Comparison of ENCODE assay signal across 28 cellular contexts in the genomic region with DNA sequence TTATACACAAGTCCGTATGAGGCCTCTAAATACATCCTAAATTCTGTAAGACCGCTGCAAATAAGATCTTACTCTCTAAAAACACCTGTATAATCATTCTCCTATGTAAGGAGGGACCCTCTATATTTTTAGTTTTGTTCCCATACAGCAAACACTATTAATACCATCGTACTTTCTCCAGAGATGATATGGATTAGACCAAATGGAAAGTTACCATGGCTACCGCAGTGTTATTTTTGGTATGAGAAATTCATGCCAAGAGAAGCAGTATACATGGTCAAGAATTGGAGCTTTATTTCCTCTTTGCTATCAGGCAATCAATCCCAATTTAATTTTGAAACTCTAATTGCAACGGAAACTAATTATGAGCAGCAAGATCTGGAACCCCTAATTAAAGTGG.
DNase-seq lines count a peak whose midpoint lies in the region; ATAC-seq, FAIRE-seq and TF ChIP-seq lines count a peak whose summit lies in the region.
"Had no signal": no experiment of that assay in that cellular context is flagged by ENCODE, and none has a peak within 500 bp of the region (broad histone marks: within the 10 kb centered on the region; RNA-seq: fewer than 3 reads in every experiment).

No MANE protein-coding gene starts in this region.

- H3K4me3 ChIP-seq in SK-N-SH (ENCODE audit: low read depth in 2 of 2, low read length in 1 of 2) (no peak overlapping the region), astrocyte (ENCODE audit: insufficient read depth, low read depth, low read length) (no peak overlapping the region), adrenal gland (no peak overlapping the region)
- H3K4me3 ChIP-seq: SK-N-MC had no signal

- TF ChIP-seq EP300 in SK-N-SH (IDR thresholded peaks at IDR 0.05; ENCODE audit: borderline replicate concordance in 1 of 2, low read depth in 1 of 2, low read length in 1 of 2), result no peak

- intact Hi-C loops in adrenal gland (cut with DNase I), result no loop called here
- intact Hi-C loops in posterior vena cava (cut with DNase I), result no loop called here

- peaks cover 78% of the 10 kb centered on the region for H3K4me1 Mint-ChIP-seq in astrocyte (ENCODE audit: low read depth, unreplicated experiment)
- H3K4me1 Mint-ChIP-seq in glutamatergic neuron (ENCODE audit: low read depth, unreplicated experiment), result peaks cover 89% of the 10 kb centered on the region
- H3K4me1 Mint-ChIP-seq in stimulated activated naive B cell treated with anti-CD40 and anti-IgM and Interleukin-4, amounts not matched to agents 10 μg/mL and 1 μg/mL and 100 μg/mL, for 72 hours, result peaks cover 79 to 100% of the 10 kb centered on the region in 2 donors

- H3F3A ChIP-seq in SK-N-SH (replicated peaks; ENCODE audit: insufficient read depth), result peaks cover 76% of the 10 kb centered on the region

- H3K79me2 ChIP-seq in SK-N-SH (ENCODE audit: insufficient read depth) (peaks cover 98% of the 10 kb centered on the region), astrocyte (ENCODE audit: insufficient read depth, low read length) (peaks cover 89% of the 10 kb centered on the region)

- DNase-seq in SK-N-SH (no peak), astrocyte (ENCODE audit: low read depth) (no peak), glutamatergic neuron (no peak), COLO668 (lab: John Stamatoyannopoulos, UW; ENCODE audit: unreplicated experiment) (no peak), adrenal gland (no peak), posterior vena cava (ENCODE audit: low spot score) (no peak)
- DNase-seq in stimulated activated naive B cell treated with anti-CD40 and anti-IgM and Interleukin-4, amounts not matched to agents 10 μg/mL and 1 μg/mL and 100 μg/mL, for 72 hours, result no peak
- DNase-seq: activated CD4-positive, alpha-beta T cell treated with anti-CD3 and anti-CD28 coated beads, Interleukin-2, amount 50 U/mL, for 1 hour; activated CD8-positive, alpha-beta memory T cell treated with anti-CD3 and anti-CD28 coated beads, Interleukin-2, amount 10 ng/mL, durations not matched to agents 7 days and 5 days; activated naive CD4-positive, alpha-beta T cell treated with anti-CD3 and anti-CD28 coated beads, Interleukin-2, amount 10 ng/mL, durations not matched to agents 7 days and 5 days; CD8-positive, alpha-beta T cell; esophagus squamous epithelium; kidney glomerular epithelial cell; mesendoderm; NCI-H1092; NCI-H187 treated with DMSO at 0.1 percent for 48 hours; NCI-H526 treated with DMSO at 0.1 percent for 48 hours; retina; stimulated activated CD4-positive, alpha-beta T cell treated with anti-CD3 and anti-CD28 coated beads, Interleukin-4, amount 100 ng/mL, for 1 hour; stimulated activated naive CD8-positive, alpha-beta T cell treated with anti-CD3 and anti-CD28 coated beads, Interleukin-15, Interleukin-2, amounts not matched to agents 100 U/mL and 50 U/mL, for 24 hours; trophoblast cell; WERI-Rb-1 had no signal

- TF ChIP-seq CTCF in SK-N-SH (IDR thresholded peaks at IDR 0.05) (no peak), astrocyte (IDR thresholded peaks at IDR 0.05; ENCODE audit: insufficient read depth, low read depth, low read length) (no peak), glutamatergic neuron (IDR thresholded peaks at IDR 0.05; ENCODE audit: partially characterized antibody, unreplicated experiment) (no peak), adrenal gland (IDR thresholded peaks at IDR 0.05) (no peak)

- CTCF ChIA-PET in SK-N-SH (lab: Yijun Ruan, JAX), result interaction anchor here (1.2 to 6.7 kb wide), 4 partner anchors 13 to 233 kb away, joined by 3 to 36 read pairs (median 4); no protein-coding TSS in a partner anchor

- 85% methylated on average over 5 of the region's 5 CpGs for WGBS in SK-N-SH (ENCODE audit: low lambda C conversion rate)
- WGBS in adrenal gland, 4 donors, result 90 to 93% (median 91%) methylated on average over 5 of the region's 5 CpGs

- H3K9ac ChIP-seq in SK-N-SH (no peak overlapping the region), astrocyte (ENCODE audit: low read length) (no peak overlapping the region)

- H3K4me3 Mint-ChIP-seq in astrocyte (ENCODE audit: unreplicated experiment) (no peak overlapping the region), glutamatergic neuron (ENCODE audit: unreplicated experiment) (peak overlapping the region; percentile 57)
- H3K4me3 Mint-ChIP-seq in stimulated activated naive B cell treated with anti-CD40 and anti-IgM and Interleukin-4, amounts not matched to agents 10 μg/mL and 1 μg/mL and 100 μg/mL, for 72 hours, result no peak overlapping the region
- H3K4me3 Mint-ChIP-seq: activated CD8-positive, alpha-beta memory T cell treated with anti-CD3 and anti-CD28 coated beads, Interleukin-2, amount 10 ng/mL, durations not matched to agents 7 days and 5 days; activated naive CD4-positive, alpha-beta T cell treated with anti-CD3 and anti-CD28 coated beads, Interleukin-2, amount 10 ng/mL, durations not matched to agents 7 days and 5 days; activated T-helper 1 cell treated with anti-CD3 and anti-CD28 coated beads, Interleukin-12 subunit alpha, Interleukin-12 subunit beta, Interleukin-2, Interleukin-4 antibody, amounts not matched to agents 30 ng/mL and 10 ng/mL and 1 ng/mL, durations not matched to agents 14 hours and 24 hours and 36 hours; CD8-positive, alpha-beta T cell; T-helper 2 cell treated with Interferon-gamma antibody and Interleukin-4, amounts not matched to agents 5 μg/mL and 100 μg/mL, for 36 hours had no signal

- POLR2A ChIA-PET in SK-N-SH (lab: Yijun Ruan, JAX), result no interaction called here

- H3K9me2 ChIP-seq in SK-N-SH, result no peaks in the 10 kb centered on the region

- ATAC-seq in SK-N-SH treated with all-trans-retinoic acid at 6 μM for 48 hours, result no peak
- ATAC-seq in stimulated activated naive B cell treated with anti-CD40 and anti-IgM and Interleukin-4, amounts not matched to agents 10 μg/mL and 1 μg/mL and 100 μg/mL, for 72 hours (replicated peaks), result no peak
- ATAC-seq: activated CD8-positive, alpha-beta memory T cell treated with anti-CD3 and anti-CD28 coated beads, Interleukin-2, amount 10 ng/mL, durations not matched to agents 7 days and 5 days; CD8-positive, alpha-beta T cell; stimulated activated naive CD8-positive, alpha-beta T cell treated with anti-CD3 and anti-CD28 coated beads, Interleukin-15, Interleukin-2, amounts not matched to agents 100 U/mL and 50 U/mL, for 24 hours had no signal

- TF ChIP-seq POLR2A in adrenal gland (IDR thresholded peaks at IDR 0.05), result no peak

- H3K9me3 Mint-ChIP-seq in astrocyte (ENCODE audit: unreplicated experiment), result no peaks in the 10 kb centered on the region
- H3K9me3 Mint-ChIP-seq in glutamatergic neuron (ENCODE audit: unreplicated experiment), result peaks cover 18% of the 10 kb centered on the region
- peaks cover 0 to 5% of the 10 kb centered on the region in 2 donors for H3K9me3 Mint-ChIP-seq in stimulated activated naive B cell treated with anti-CD40 and anti-IgM and Interleukin-4, amounts not matched to agents 10 μg/mL and 1 μg/mL and 100 μg/mL, for 72 hours
- H3K9me3 Mint-ChIP-seq: activated naive CD4-positive, alpha-beta T cell treated with anti-CD3 and anti-CD28 coated beads, Interleukin-2, amount 10 ng/mL, durations not matched to agents 7 days and 5 days; activated T-helper 1 cell treated with anti-CD3 and anti-CD28 coated beads, Interleukin-12 subunit alpha, Interleukin-12 subunit beta, Interleukin-2, Interleukin-4 antibody, amounts not matched to agents 30 ng/mL and 10 ng/mL and 1 ng/mL, durations not matched to agents 14 hours and 24 hours and 36 hours; CD8-positive, alpha-beta T cell; T-helper 2 cell treated with Interferon-gamma antibody and Interleukin-4, amounts not matched to agents 5 μg/mL and 100 μg/mL, for 36 hours had no signal

- no peak for TF ChIP-seq RAD21 in SK-N-SH (IDR thresholded peaks at IDR 0.05; ENCODE audit: low read length)

- H3K4me2 ChIP-seq in SK-N-SH (peak overlapping the region; percentile 60; the same call in 1 of the 2 replicates), astrocyte (ENCODE audit: low read length) (no peak overlapping the region)

- no peaks in the 10 kb centered on the region for H3K27me3 Mint-ChIP-seq in astrocyte (ENCODE audit: low read depth, unreplicated experiment)
- H3K27me3 Mint-ChIP-seq in glutamatergic neuron (ENCODE audit: unreplicated experiment), result peaks cover 17% of the 10 kb centered on the region
- H3K27me3 Mint-ChIP-seq in stimulated activated naive B cell treated with anti-CD40 and anti-IgM and Interleukin-4, amounts not matched to agents 10 μg/mL and 1 μg/mL and 100 μg/mL, for 72 hours, result no peaks in the 10 kb centered on the region

- H3K27ac Mint-ChIP-seq in astrocyte (ENCODE audit: unreplicated experiment) (peak overlapping the region; percentile 41), glutamatergic neuron (ENCODE audit: unreplicated experiment) (peak overlapping the region; percentile 55)
- peak overlapping the region; percentile 81 for H3K27ac Mint-ChIP-seq in stimulated activated naive B cell treated with anti-CD40 and anti-IgM and Interleukin-4, amounts not matched to agents 10 μg/mL and 1 μg/mL and 100 μg/mL, for 72 hours
- H3K27ac Mint-ChIP-seq: activated CD8-positive, alpha-beta memory T cell treated with anti-CD3 and anti-CD28 coated beads, Interleukin-2, amount 10 ng/mL, durations not matched to agents 7 days and 5 days; activated naive CD4-positive, alpha-beta T cell treated with anti-CD3 and anti-CD28 coated beads, Interleukin-2, amount 10 ng/mL, durations not matched to agents 7 days and 5 days; activated T-helper 1 cell treated with anti-CD3 and anti-CD28 coated beads, Interleukin-12 subunit alpha, Interleukin-12 subunit beta, Interleukin-2, Interleukin-4 antibody, amounts not matched to agents 30 ng/mL and 10 ng/mL and 1 ng/mL, durations not matched to agents 14 hours and 24 hours and 36 hours; CD8-positive, alpha-beta T cell; T-helper 2 cell treated with Interferon-gamma antibody and Interleukin-4, amounts not matched to agents 5 μg/mL and 100 μg/mL, for 36 hours had no signal

- no peak for FAIRE-seq in astrocyte (lab: Jason Lieb, UNC)
- FAIRE-seq: G401.6 had no signal

- no peaks in the 10 kb centered on the region for H3K36me3 ChIP-seq in SK-N-SH (replicated peaks in 1 of 2; ENCODE audit: control insufficient read depth in 1 of 2, insufficient read depth in 2 of 2, low read length in 1 of 2)
- H3K36me3 ChIP-seq in astrocyte (ENCODE audit: insufficient read depth, low read length), result no peaks in the 10 kb centered on the region
- no peaks in the 10 kb centered on the region for H3K36me3 ChIP-seq in adrenal gland (replicated peaks in 1 of 2)
- H3K36me3 ChIP-seq: esophagus squamous epithelium, WERI-Rb-1 had no signal

- H3K4me1 ChIP-seq in SK-N-SH (ENCODE audit: control insufficient read depth in 1 of 2, insufficient read depth in 2 of 2, low read depth in 1 of 2, low read length in 1 of 2) (peaks cover 82% of the 10 kb centered on the region in 2 experiments), astrocyte (ENCODE audit: insufficient read depth, low read length) (peaks cover 65% of the 10 kb centered on the region), adrenal gland (replicated peaks in 1 of 2) (peaks cover 2 to 49% of the 10 kb centered on the region in 2 donors)

- H4K20me1 ChIP-seq in SK-N-SH (ENCODE audit: insufficient read depth) (peaks cover 22% of the 10 kb centered on the region), astrocyte (ENCODE audit: insufficient read depth, low read length) (peaks cover 69% of the 10 kb centered on the region)

- no peaks in the 10 kb centered on the region for H3K9me3 ChIP-seq in SK-N-SH
- H3K9me3 ChIP-seq in astrocyte (ENCODE audit: insufficient read depth, low read depth, low read length), result no peaks in the 10 kb centered on the region
- no peaks in the 10 kb centered on the region for H3K9me3 ChIP-seq in adrenal gland (replicated peaks in 1 of 3)
- H3K9me3 ChIP-seq: esophagus squamous epithelium had no signal

- H3K36me3 Mint-ChIP-seq in astrocyte (ENCODE audit: low read depth, unreplicated experiment), result peaks cover 13% of the 10 kb centered on the region
- peaks cover under 1% of the 10 kb centered on the region for H3K36me3 Mint-ChIP-seq in glutamatergic neuron (ENCODE audit: unreplicated experiment)
- H3K36me3 Mint-ChIP-seq in stimulated activated naive B cell treated with anti-CD40 and anti-IgM and Interleukin-4, amounts not matched to agents 10 μg/mL and 1 μg/mL and 100 μg/mL, for 72 hours, result peaks cover 70 to 90% of the 10 kb centered on the region in 2 donors
- H3K36me3 Mint-ChIP-seq: activated CD8-positive, alpha-beta memory T cell treated with anti-CD3 and anti-CD28 coated beads, Interleukin-2, amount 10 ng/mL, durations not matched to agents 7 days and 5 days; activated naive CD4-positive, alpha-beta T cell treated with anti-CD3 and anti-CD28 coated beads, Interleukin-2, amount 10 ng/mL, durations not matched to agents 7 days and 5 days; CD8-positive, alpha-beta T cell had no signal

- no peak overlapping the region for H2AFZ ChIP-seq in SK-N-SH (ENCODE audit: low read depth)
- H2AFZ ChIP-seq in astrocyte (ENCODE audit: low read depth, low read length), result no peak overlapping the region

- H3K27ac ChIP-seq in SK-N-SH (ENCODE audit: low read depth in 2 of 2, low read length in 1 of 2), result peak overlapping the region; percentile 34 to 98
- no peak overlapping the region for H3K27ac ChIP-seq in astrocyte (ENCODE audit: low read depth, low read length)
- H3K27ac ChIP-seq in adrenal gland, result no peak overlapping the region
- H3K27ac ChIP-seq: 22Rv1, SK-N-MC, WERI-Rb-1 had no signal

- no peaks in the 10 kb centered on the region for H3K27me3 ChIP-seq in SK-N-SH (ENCODE audit: insufficient read depth)
- no peaks in the 10 kb centered on the region for H3K27me3 ChIP-seq in astrocyte (ENCODE audit: insufficient read depth, low read length)
- H3K27me3 ChIP-seq in adrenal gland, result no peaks in the 10 kb centered on the region
- H3K27me3 ChIP-seq: esophagus squamous epithelium had no signal

Comparison
In these comparisons a context has a peak if more than half of its experiments do, and no peak if none do; other contexts are left out.
1. H3K27ac ChIP-seq: peak in SK-N-SH (2 of 2); none in astrocyte (single experiment) and adrenal gland (0 of 5).
2. Peak in every context shown above with its lines, with median percentiles within 50 percentile points of each other: H3K27ac Mint-ChIP-seq.